In genomic region chr1:179305450-179305849, GRCh38 we compare ENCODE assay signal across 18 cellular contexts.
"Had no signal": no experiment of that assay in that cellular context is flagged by ENCODE, and none has a peak within 500 bp of the region (broad histone marks: within the 10 kb centered on the region; RNA-seq: fewer than 3 reads in every experiment).

No MANE protein-coding gene starts in this region.

- H3K27me3 Mint-ChIP-seq: activated CD4-positive, alpha-beta memory T cell treated with anti-CD3 and anti-CD28 coated beads for 36 hours; activated naive CD4-positive, alpha-beta T cell treated with anti-CD3 and anti-CD28 coated beads, Interleukin-2, amount 50 U/mL, for 24 hours had no signal

- H3K27ac ChIP-seq: brain microvascular endothelial cell, skin epidermis, tibial nerve, vagina had no signal

- H3K9me3 ChIP-seq: tibial nerve, vagina had no signal

- H3K4me3 ChIP-seq: skin epidermis, tibial nerve, vagina had no signal

- H3K4me1 ChIP-seq: tibial nerve had no signal

- H3K27me3 ChIP-seq: brain microvascular endothelial cell, tibial nerve, vagina had no signal

- ATAC-seq: activated T-cell treated with anti-CD3 and anti-CD28 coated beads, Interleukin-2, amount 50 U/mL, for 4 hours; left lobe of liver had no signal

- H3K9me3 Mint-ChIP-seq: activated CD4-positive, alpha-beta memory T cell treated with anti-CD3 and anti-CD28 coated beads for 36 hours; activated naive CD4-positive, alpha-beta T cell treated with anti-CD3 and anti-CD28 coated beads, Interleukin-2, amount 50 U/mL, for 24 hours; activated T-cell treated with anti-CD3 and anti-CD28 coated beads, Interleukin-2, amount 50 U/mL, for 4 hours; nephron had no signal

- H3K4me3 Mint-ChIP-seq: activated CD4-positive, alpha-beta memory T cell treated with anti-CD3 and anti-CD28 coated beads for 36 hours; activated naive CD4-positive, alpha-beta T cell treated with anti-CD3 and anti-CD28 coated beads, Interleukin-2, amount 50 U/mL, for 24 hours; activated T-cell treated with anti-CD3 and anti-CD28 coated beads, Interleukin-2, amount 50 U/mL, for 4 hours; nephron had no signal

- H3K27ac Mint-ChIP-seq: activated CD4-positive, alpha-beta memory T cell treated with anti-CD3 and anti-CD28 coated beads for 36 hours; nephron had no signal

- FAIRE-seq: endometrium, keratinocyte had no signal

- DNase-seq: activated CD4-positive, alpha-beta memory T cell treated with anti-CD3 and anti-CD28 coated beads for 36 hours; activated effector memory CD4-positive, alpha-beta T cell treated with anti-CD3 and anti-CD28 coated beads, Interleukin-2, amount 50 U/mL, for 16 hours; activated T-cell treated with anti-CD3 and anti-CD28 coated beads, Interleukin-2, amount 50 U/mL, for 4 hours; anterior cingulate cortex; brain microvascular endothelial cell; nucleus accumbens; stimulated activated CD4-positive, alpha-beta T cell treated with anti-CD3 and anti-CD28 coated beads, Interleukin-4, amount 100 ng/mL, for 24 hours; stimulated activated naive CD4-positive, alpha-beta T cell; substantia nigra; T-helper 9 cell had no signal

- H3K4me1 Mint-ChIP-seq: nephron had no signal
